In the genomic region with DNA sequence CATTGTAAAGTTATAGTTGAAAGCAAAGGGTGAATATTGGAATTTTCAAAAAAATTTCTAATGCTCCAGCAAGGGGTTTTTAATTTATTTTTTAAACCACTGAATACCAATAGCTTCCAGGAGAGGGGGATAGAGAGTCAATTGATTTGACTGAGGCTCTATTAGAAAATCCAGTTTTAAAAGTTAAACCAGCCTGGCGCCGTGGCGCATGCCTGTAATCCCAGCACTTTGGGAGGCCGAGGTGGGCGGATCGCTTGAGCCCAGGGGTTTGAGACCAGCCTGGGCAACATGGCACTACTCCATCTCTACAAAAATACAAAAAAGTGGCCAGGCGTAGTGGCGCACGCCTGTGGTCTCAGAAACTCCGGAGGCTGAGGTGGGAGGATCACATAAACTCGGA, we compare ENCODE assay signal across 8 cellular contexts.
A peak's percentile ranks its signal among the peaks of the same experiment; 100 is the strongest.
DNase-seq lines count a peak whose midpoint lies in the region; ATAC-seq, FAIRE-seq and TF ChIP-seq lines count a peak whose summit lies in the region.

No MANE protein-coding gene starts in this region.

- no peak overlapping the region for H3K27ac ChIP-seq in psoas muscle

- peak; percentile 63 for FAIRE-seq in RCC 7860 (lab: Jason Lieb, UNC)
- FAIRE-seq in GM12891 (lab: Jason Lieb, UNC), result no peak

- no peak for TF ChIP-seq POLR2A in GM12891 (IDR thresholded peaks at IDR 0.05; ENCODE audit: low read depth, low read length)

- peak in 3 of 4 donors; percentile 41 to 64 (median 46) for ATAC-seq in psoas muscle

- TF ChIP-seq CTCF in GM06990 (IDR thresholded peaks at IDR 0.05; ENCODE audit: insufficient read depth, low read length, poor library complexity, severe bottlenecking), result peak; percentile 55
- TF ChIP-seq CTCF in psoas muscle (IDR thresholded peaks at IDR 0.05), result peak; percentile 73

- 57 to 63% (median 62%) methylated on average over 11 of the region's 11 CpGs for whole genome bisulfite sequencing in psoas muscle, 3 donors

- H3K36me3 ChIP-seq in GM06990 (ENCODE audit: control insufficient read depth, insufficient read depth, low read length) (no peaks in the 10 kb centered on the region), psoas muscle (ENCODE audit: insufficient read depth in 1 of 2, low read depth in 1 of 2) (no peaks in the 10 kb centered on the region)

- intact Hi-C loops in psoas muscle (cut with DNase I) (loop anchor here in 1 of 2 donors (2.0 to 10.0 kb wide), 6 partner anchors 99 to 551 kb away; partner anchors contain the start of gene SLC38A2), posterior vena cava (cut with DNase I) (loop anchor here (5.0 to 10.0 kb wide), 2 partner anchors 259 to 438 kb away; no protein-coding TSS in a partner anchor)

- peaks cover 26% of the 10 kb centered on the region for H3K4me1 ChIP-seq in psoas muscle

- H3K9me3 ChIP-seq in psoas muscle, result no peaks in the 10 kb centered on the region

- DNase-seq in A172 (ENCODE audit: low spot score), result peak; percentile 35
- DNase-seq in GM06990 (ENCODE audit: extremely low read depth, insufficient read length), result peak; percentile 3
- peak; percentile 9 for DNase-seq in RCC 7860 (ENCODE audit: low spot score)
- peak; percentile 76 for DNase-seq in fibroblast of peridontal ligament (ENCODE audit: extremely low read depth)
- no peak for DNase-seq in psoas muscle
- DNase-seq in posterior vena cava (ENCODE audit: low spot score), result no peak
- no peak for DNase-seq in activated CD4-positive, CD25-positive, alpha-beta regulatory T cell treated with anti-CD3 and anti-CD28 coated beads, Interleukin-2, amount 50 U/mL, for 72 hours
- no peak for DNase-seq in GM12891 (ENCODE audit: insufficient read length, low spot score)

- H3K4me3 ChIP-seq in GM06990 (replicated peaks; ENCODE audit: low read depth, low read length), result no peak overlapping the region
- no peak overlapping the region for H3K4me3 ChIP-seq in psoas muscle

- H3K27me3 ChIP-seq in GM06990 (replicated peaks; ENCODE audit: control insufficient read depth, insufficient read depth, low read length), result no peaks in the 10 kb centered on the region
- H3K27me3 ChIP-seq in psoas muscle (ENCODE audit: insufficient read depth in 3 of 3, low read length in 2 of 3), result no peaks in the 10 kb centered on the region

TF ChIP-seq in GM12891, 5 proteins besides CTCF, POLR2A, EP300 and RAD21:
- no peak for TF ChIP-seq PAX5 (IDR thresholded peaks at IDR 0.05; ENCODE audit: insufficient read depth, low read length, severe bottlenecking)
- no peak for TF ChIP-seq SPI1 (IDR thresholded peaks at IDR 0.05; ENCODE audit: low read depth, low read length)
- no peak for TF ChIP-seq POU2F2 (IDR thresholded peaks at IDR 0.05; ENCODE audit: low read depth, low read length)
- TF ChIP-seq TAF1 (IDR thresholded peaks at IDR 0.05; ENCODE audit: low read depth, low read length), result no peak
- TF ChIP-seq POLR2AphosphoS5 (IDR thresholded peaks at IDR 0.05; ENCODE audit: low read depth, low read length), result no peak

Comparison
In these comparisons a context has a peak if more than half of its experiments do, and no peak if none do; other contexts are left out.
1. DNase-seq: peak in A172 (single experiment), GM06990 (single experiment), RCC 7860 (single experiment) and fibroblast of peridontal ligament (single experiment); none in psoas muscle (0 of 2), posterior vena cava (single experiment), activated CD4-positive, CD25-positive, alpha-beta regulatory T cell treated with anti-CD3 and anti-CD28 coated beads, Interleukin-2, amount 50 U/mL, for 72 hours (single experiment) and GM12891 (single experiment).